1 cellular context compared by ENCODE assay signal in genomic region chr13:44397766-44398223, GRCh38.
A peak's percentile ranks its signal among the peaks of the same experiment; 100 is the strongest.
TF ChIP-seq lines count a peak whose summit lies in the region.

No MANE protein-coding gene starts in this region.

TF ChIP-seq in K562, 482 proteins besides CTCF, POLR2A, EP300 and RAD21 (continued from another document and continues in another):
- TF ChIP-seq NONO (IDR thresholded peaks at IDR 0.05; ENCODE audit: low read depth in 2 of 2, low read length in 1 of 2) = 0 out of 4 replicates have a peak, but pooled peaks of 1 of the 2 experiments have one; percentile 41
- TF ChIP-seq POLR2B (IDR thresholded peaks at IDR 0.05; ENCODE audit: low read depth, partially characterized antibody) = no peak
- no peak for TF ChIP-seq EZH2 (IDR thresholded peaks at IDR 0.05; ENCODE audit: borderline replicate concordance, low read depth, low read length)
- no peak for TF ChIP-seq MEF2D (tag; conservative IDR thresholded peaks at IDR 0.05; ENCODE audit: low read depth)
- TF ChIP-seq HEY1 (CRISPR knock-in tag; IDR thresholded peaks at IDR 0.05; ENCODE audit: borderline replicate concordance) = no peak
- no peak; the same call in 1 of the 2 replicates for TF ChIP-seq ZKSCAN1 (IDR thresholded peaks at IDR 0.05; ENCODE audit: low read depth, low read length)
- TF ChIP-seq ETS2 (tag; IDR thresholded peaks at IDR 0.05; ENCODE audit: borderline replicate concordance, poor library complexity, severe bottlenecking) = no peak
- peak; percentile 60; the same call in 1 of the 2 replicates for TF ChIP-seq MAFF (IDR thresholded peaks at IDR 0.05; ENCODE audit: low read length)
- TF ChIP-seq, protein P1, sequence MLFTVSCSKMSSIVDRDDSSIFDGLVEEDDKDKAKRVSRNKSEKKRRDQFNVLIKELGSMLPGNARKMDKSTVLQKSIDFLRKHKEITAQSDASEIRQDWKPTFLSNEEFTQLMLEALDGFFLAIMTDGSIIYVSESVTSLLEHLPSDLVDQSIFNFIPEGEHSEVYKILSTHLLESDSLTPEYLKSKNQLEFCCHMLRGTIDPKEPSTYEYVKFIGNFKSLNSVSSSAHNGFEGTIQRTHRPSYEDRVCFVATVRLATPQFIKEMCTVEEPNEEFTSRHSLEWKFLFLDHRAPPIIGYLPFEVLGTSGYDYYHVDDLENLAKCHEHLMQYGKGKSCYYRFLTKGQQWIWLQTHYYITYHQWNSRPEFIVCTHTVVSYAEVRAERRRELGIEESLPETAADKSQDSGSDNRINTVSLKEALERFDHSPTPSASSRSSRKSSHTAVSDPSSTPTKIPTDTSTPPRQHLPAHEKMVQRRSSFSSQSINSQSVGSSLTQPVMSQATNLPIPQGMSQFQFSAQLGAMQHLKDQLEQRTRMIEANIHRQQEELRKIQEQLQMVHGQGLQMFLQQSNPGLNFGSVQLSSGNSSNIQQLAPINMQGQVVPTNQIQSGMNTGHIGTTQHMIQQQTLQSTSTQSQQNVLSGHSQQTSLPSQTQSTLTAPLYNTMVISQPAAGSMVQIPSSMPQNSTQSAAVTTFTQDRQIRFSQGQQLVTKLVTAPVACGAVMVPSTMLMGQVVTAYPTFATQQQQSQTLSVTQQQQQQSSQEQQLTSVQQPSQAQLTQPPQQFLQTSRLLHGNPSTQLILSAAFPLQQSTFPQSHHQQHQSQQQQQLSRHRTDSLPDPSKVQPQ (CRISPR knock-in tag; IDR thresholded peaks at IDR 0.05; ENCODE audit: borderline replicate concordance) = no peak
- no peak for TF ChIP-seq RBFOX2 (IDR thresholded peaks at IDR 0.05; ENCODE audit: low read depth, low read length)
- TF ChIP-seq BRF1 (IDR thresholded peaks at IDR 0.05; ENCODE audit: borderline replicate concordance, extremely low read depth, insufficient read length) = no peak
- no peak for TF ChIP-seq IRF9 (tag; IDR thresholded peaks at IDR 0.05)
- TF ChIP-seq LEF1 (IDR thresholded peaks at IDR 0.05) = peak; percentile 78; the same call in 1 of the 2 replicates
- TF ChIP-seq ZBTB49 (CRISPR knock-in tag; IDR thresholded peaks at IDR 0.05; ENCODE audit: borderline replicate concordance) = no peak
- no peak for TF ChIP-seq ZNF134 (CRISPR knock-in tag; conservative IDR thresholded peaks at IDR 0.05)
- no peak for TF ChIP-seq ZNF311 (CRISPR knock-in tag; IDR thresholded peaks at IDR 0.05)
- no peak for TF ChIP-seq ZNF695 (CRISPR knock-in tag; IDR thresholded peaks at IDR 0.05)
- no peak for TF ChIP-seq ETV1 (tag; conservative IDR thresholded peaks at IDR 0.05; ENCODE audit: low read depth)
- TF ChIP-seq ZHX1 (conservative IDR thresholded peaks at IDR 0.05; ENCODE audit: low read length) = no peak
- no peak for TF ChIP-seq ATF2 (CRISPR knock-in tag; IDR thresholded peaks at IDR 0.05)
- TF ChIP-seq EHMT2 (IDR thresholded peaks at IDR 0.05) = no peak
- no peak for TF ChIP-seq NFE2L1 (tag; IDR thresholded peaks at IDR 0.05; ENCODE audit: borderline replicate concordance, low read depth)
- no peak for TF ChIP-seq GABPB1 (CRISPR knock-in tag; IDR thresholded peaks at IDR 0.05)
- no peak for TF ChIP-seq CREBBP (IDR thresholded peaks at IDR 0.05; ENCODE audit: low read depth, low read length)
- no peak for TF ChIP-seq PBX2 (CRISPR knock-in tag; IDR thresholded peaks at IDR 0.05; ENCODE audit: low read depth)
- 0 out of 2 replicates have a peak, but pooled peaks have one; percentile 10 for TF ChIP-seq PBX2 (tag; conservative IDR thresholded peaks at IDR 0.05; ENCODE audit: low read depth)
- TF ChIP-seq, protein P2, sequence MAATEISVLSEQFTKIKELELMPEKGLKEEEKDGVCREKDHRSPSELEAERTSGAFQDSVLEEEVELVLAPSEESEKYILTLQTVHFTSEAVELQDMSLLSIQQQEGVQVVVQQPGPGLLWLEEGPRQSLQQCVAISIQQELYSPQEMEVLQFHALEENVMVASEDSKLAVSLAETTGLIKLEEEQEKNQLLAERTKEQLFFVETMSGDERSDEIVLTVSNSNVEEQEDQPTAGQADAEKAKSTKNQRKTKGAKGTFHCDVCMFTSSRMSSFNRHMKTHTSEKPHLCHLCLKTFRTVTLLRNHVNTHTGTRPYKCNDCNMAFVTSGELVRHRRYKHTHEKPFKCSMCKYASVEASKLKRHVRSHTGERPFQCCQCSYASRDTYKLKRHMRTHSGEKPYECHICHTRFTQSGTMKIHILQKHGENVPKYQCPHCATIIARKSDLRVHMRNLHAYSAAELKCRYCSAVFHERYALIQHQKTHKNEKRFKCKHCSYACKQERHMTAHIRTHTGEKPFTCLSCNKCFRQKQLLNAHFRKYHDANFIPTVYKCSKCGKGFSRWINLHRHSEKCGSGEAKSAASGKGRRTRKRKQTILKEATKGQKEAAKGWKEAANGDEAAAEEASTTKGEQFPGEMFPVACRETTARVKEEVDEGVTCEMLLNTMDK (IDR thresholded peaks at IDR 0.05; ENCODE audit: borderline replicate concordance, insufficient read depth, low read depth, low read length, poor library complexity, severe bottlenecking) = no peak
- TF ChIP-seq, protein P3, sequence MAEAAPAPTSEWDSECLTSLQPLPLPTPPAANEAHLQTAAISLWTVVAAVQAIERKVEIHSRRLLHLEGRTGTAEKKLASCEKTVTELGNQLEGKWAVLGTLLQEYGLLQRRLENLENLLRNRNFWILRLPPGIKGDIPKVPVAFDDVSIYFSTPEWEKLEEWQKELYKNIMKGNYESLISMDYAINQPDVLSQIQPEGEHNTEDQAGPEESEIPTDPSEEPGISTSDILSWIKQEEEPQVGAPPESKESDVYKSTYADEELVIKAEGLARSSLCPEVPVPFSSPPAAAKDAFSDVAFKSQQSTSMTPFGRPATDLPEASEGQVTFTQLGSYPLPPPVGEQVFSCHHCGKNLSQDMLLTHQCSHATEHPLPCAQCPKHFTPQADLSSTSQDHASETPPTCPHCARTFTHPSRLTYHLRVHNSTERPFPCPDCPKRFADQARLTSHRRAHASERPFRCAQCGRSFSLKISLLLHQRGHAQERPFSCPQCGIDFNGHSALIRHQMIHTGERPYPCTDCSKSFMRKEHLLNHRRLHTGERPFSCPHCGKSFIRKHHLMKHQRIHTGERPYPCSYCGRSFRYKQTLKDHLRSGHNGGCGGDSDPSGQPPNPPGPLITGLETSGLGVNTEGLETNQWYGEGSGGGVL (CRISPR knock-in tag; IDR thresholded peaks at IDR 0.05) = no peak
- no peak for TF ChIP-seq ZNF165 (CRISPR knock-in tag; IDR thresholded peaks at IDR 0.05; ENCODE audit: borderline replicate concordance)
- peak; percentile 96 for TF ChIP-seq MTA2 (IDR thresholded peaks at IDR 0.05; ENCODE audit: low read depth)
- TF ChIP-seq GTF2A2 (tag; IDR thresholded peaks at IDR 0.05) = no peak
- no peak for TF ChIP-seq NR2C1 (IDR thresholded peaks at IDR 0.05)
- TF ChIP-seq NR2C1 (tag; IDR thresholded peaks at IDR 0.05) = no peak
- no peak for TF ChIP-seq GABPB2 (CRISPR knock-in tag; conservative IDR thresholded peaks at IDR 0.05)
- TF ChIP-seq NFXL1 (CRISPR knock-in tag; IDR thresholded peaks at IDR 0.05) = no peak
- peak; percentile 65; the same call in 1 of the 2 replicates for TF ChIP-seq KHSRP (IDR thresholded peaks at IDR 0.05)
- no peak for TF ChIP-seq ATF1 (CRISPR knock-in tag; IDR thresholded peaks at IDR 0.05)
- no peak for TF ChIP-seq ATF1 (tag; IDR thresholded peaks at IDR 0.05)
- TF ChIP-seq ZBTB8A (IDR thresholded peaks at IDR 0.05; ENCODE audit: partially characterized antibody) = no peak
- TF ChIP-seq EWSR1 (IDR thresholded peaks at IDR 0.05; ENCODE audit: borderline replicate concordance, low read depth, partially characterized antibody) = no peak
- TF ChIP-seq ATF6 (CRISPR knock-in tag; IDR thresholded peaks at IDR 0.05) = no peak
- TF ChIP-seq POLR2G (IDR thresholded peaks at IDR 0.05; ENCODE audit: low read depth, low read length) = no peak
- TF ChIP-seq BCOR (IDR thresholded peaks at IDR 0.05) = peak; percentile 47; the same call in 1 of the 2 replicates
- no peak for TF ChIP-seq E2F4 (CRISPR knock-in tag; IDR thresholded peaks at IDR 0.05; ENCODE audit: low read depth)
